ENCODE assay signal across 13 cellular contexts in genomic region chr2:218002103-218002502, GRCh38. TPM values are rescaled to one million over a fixed set of nuclear protein-coding genes. Genes with fewer than 3 reads are reported as not detected.
DNase-seq lines count a peak whose midpoint lies in the region; ATAC-seq and TF ChIP-seq lines count a peak whose summit lies in the region.
"Had no signal": no experiment of that assay in that cellular context is flagged by ENCODE, and none has a peak within 500 bp of the region (broad histone marks: within the 10 kb centered on the region; RNA-seq: fewer than 3 reads in every experiment).

No MANE protein-coding gene starts in this region.

- H3K27me3 Mint-ChIP-seq in CD14-positive monocyte (ENCODE audit: low read depth in 3 of 3): peaks cover 2 to 4% (median 2%) of the 10 kb centered on the region in 3 donors

- H3K4me1 Mint-ChIP-seq in CD14-positive monocyte: peaks cover 34% of the 10 kb centered on the region
- H3K4me1 Mint-ChIP-seq: CD4-positive, CD25-positive, alpha-beta regulatory T cell had no signal

- H3K36me3 Mint-ChIP-seq in CD14-positive monocyte: peaks cover 0 to 3% of the 10 kb centered on the region in 2 donors
- H3K36me3 Mint-ChIP-seq: CD4-positive, CD25-positive, alpha-beta regulatory T cell had no signal

- peak overlapping the region; percentile 74 for H3K4me3 ChIP-seq in BJ (ENCODE audit: low read depth, low read length)
- H3K4me3 ChIP-seq in astrocyte of the cerebellum (ENCODE audit: low read depth, low read length): peak overlapping the region; percentile 3
- peak overlapping the region; percentile 22 to 23 for H3K4me3 ChIP-seq in left lung
- H3K4me3 ChIP-seq in skin epidermis: peak overlapping the region; percentile 10 to 40 (median 31)

- H3K36me3 ChIP-seq in BJ (ENCODE audit: control insufficient read depth, insufficient read depth, low read length): no peaks in the 10 kb centered on the region
- H3K36me3 ChIP-seq in left lung: no peaks in the 10 kb centered on the region

- CTCF ChIA-PET in BJ (lab: Yijun Ruan, JAX): interaction anchor here (1.0 to 3.1 kb wide), 6 partner anchors 9 to 216 kb away, joined by 3 to 9 read pairs (median 4); no protein-coding TSS in a partner anchor

- in situ Hi-C loops in astrocyte of the cerebellum (cut with HindIII; ENCODE audit: low sequenced_read_pairs): no loop called here

- H3K4me1 ChIP-seq in left lung: peaks cover 3 to 29% of the 10 kb centered on the region in 2 donors

- H3K9me3 ChIP-seq in left lung: no peaks in the 10 kb centered on the region

- H3K27ac Mint-ChIP-seq in CD14-positive monocyte: no peak overlapping the region
- H3K27ac Mint-ChIP-seq: CD4-positive, CD25-positive, alpha-beta regulatory T cell had no signal

- no peaks in the 10 kb centered on the region for H3K27me3 ChIP-seq in BJ (ENCODE audit: control insufficient read depth, insufficient read depth, low read length)
- H3K27me3 ChIP-seq in left lung: no peaks in the 10 kb centered on the region

- TF ChIP-seq CTCF in BJ (IDR thresholded peaks at IDR 0.05; ENCODE audit: insufficient read depth, low read depth, low read length) (no peak), astrocyte of the cerebellum (IDR thresholded peaks at IDR 0.05; ENCODE audit: low read depth, low read length, missing control alignments) (no peak), left lung (IDR thresholded peaks at IDR 0.05) (no peak), CD14-positive monocyte (IDR thresholded peaks at IDR 0.05) (no peak)

- no peaks in the 10 kb centered on the region for H3K9me3 Mint-ChIP-seq in CD14-positive monocyte

- POLR2A ChIA-PET in BJ (lab: Charles Lee): no interaction called here

- no peak overlapping the region for H3K4me3 Mint-ChIP-seq in CD14-positive monocyte
- H3K4me3 Mint-ChIP-seq: CD4-positive, CD25-positive, alpha-beta regulatory T cell had no signal

- DNase-seq in BJ (ENCODE audit: low read depth): no peak
- no peak for DNase-seq in astrocyte of the cerebellum (ENCODE audit: low read depth)
- no peak for DNase-seq in left lung
- DNase-seq in NCI-H1092 (lab: John Stamatoyannopoulos, UW): no peak
- DNase-seq in CD14-positive monocyte (ENCODE audit: low spot score): no peak
- DNase-seq: CD4-positive, CD25-positive, alpha-beta regulatory T cell; cerebellar nuclear complex; NCI-H345; stimulated activated CD4-positive, alpha-beta T cell treated with anti-CD3 and anti-CD28 coated beads, Interleukin-12 subunit alpha, Interleukin-12 subunit beta, amount 100 ng/mL, for 4 hours; T-helper 2 cell had no signal

- no peak for ATAC-seq in left lung
- no peak for ATAC-seq in HG03432 (IDR thresholded peaks at IDR 0.05; ENCODE audit: unreplicated experiment)
- no peak for ATAC-seq in HG03354 (IDR thresholded peaks at IDR 0.05; ENCODE audit: poor library complexity, severe bottlenecking, unreplicated experiment)

- intact Hi-C loops in left lung (cut with DNase I): no loop called here
- intact Hi-C loops in CD14-positive monocyte (cut with micrococcal nuclease): no loop called here

- H3K27ac ChIP-seq in left lung: peak overlapping the region in 1 of 2 donors; percentile 73
- H3K27ac ChIP-seq in skin epidermis: peak overlapping the region in 20 of 21 experiments; percentile 47 to 90 (median 82)

RNA-seq across cellular contexts. Expression of gene TNS1, which starts 0.7 kb away (rescaled TPM):
- 20.9 and 35.6 TPM in 2 replicates for polyA plus RNA-seq in BJ (2011; rRNA removed)
- 64.8 and 99.3 TPM in 2 replicates for polyA minus RNA-seq in BJ (2011; rRNA and poly(A)+ RNA removed)
- total RNA-seq in left lung: 100 to 1,000 TPM; 303 to 327 TPM
- 1 to 10 TPM in 1 of 2 donors, under 1 TPM in 1; 0.26 to 1.6 TPM for polyA plus RNA-seq in CD14-positive monocyte
- polyA plus RNA-seq: CD4-positive, CD25-positive, alpha-beta regulatory T cell had no signal

Comparison
In these comparisons a context has a peak if more than half of its experiments do, and no peak if none do; other contexts are left out.
1. H3K4me3 ChIP-seq: peak in every context shown above with its lines; median percentile 74 in BJ; 31 in skin epidermis; 22 in left lung; 3 in astrocyte of the cerebellum.